2 cellular contexts compared by ENCODE assay signal in genomic region chr5:175238326-175238725, GRCh38.
TF ChIP-seq lines count a peak whose summit lies in the region.

No MANE protein-coding gene starts in this region.

TF ChIP-seq in H1, 55 proteins besides CTCF, POLR2A, EP300 and RAD21 (continued from another document):
- TF ChIP-seq KDM4A (IDR thresholded peaks at IDR 0.05; ENCODE audit: low read depth, low read length, severe bottlenecking), result no peak
- TF ChIP-seq ATF3 (IDR thresholded peaks at IDR 0.05; ENCODE audit: insufficient read depth, low read depth, low read length), result no peak
- no peak for TF ChIP-seq KDM5A (IDR thresholded peaks at IDR 0.05; ENCODE audit: low read length)
- TF ChIP-seq TAF7 (optimal IDR thresholded peaks at IDR 0.05; ENCODE audit: borderline replicate concordance, low read depth, low read length), result no peak
- no peak for TF ChIP-seq ASH2L (IDR thresholded peaks at IDR 0.05; ENCODE audit: low read length)

TF ChIP-seq in neural cell, 6 proteins besides CTCF, POLR2A, EP300 and RAD21:
- no peak for TF ChIP-seq REST (IDR thresholded peaks at IDR 0.05; ENCODE audit: borderline replicate concordance)
- TF ChIP-seq EZH2 (IDR thresholded peaks at IDR 0.05; ENCODE audit: borderline replicate concordance, insufficient read depth, low read length, poor library complexity, severe bottlenecking), result no peak
- TF ChIP-seq SMC3 (conservative IDR thresholded peaks at IDR 0.05; ENCODE audit: poor library complexity), result peak; percentile 16
- TF ChIP-seq POLR2AphosphoS5 (IDR thresholded peaks at IDR 0.05), result peak; percentile 61
- TF ChIP-seq MXI1 (conservative IDR thresholded peaks at IDR 0.05; ENCODE audit: poor library complexity, severe bottlenecking), result no peak
- no peak for TF ChIP-seq TAF1 (IDR thresholded peaks at IDR 0.05; ENCODE audit: low read depth)
